Comparison of ENCODE assay signal across 1 cellular context in the genomic region with DNA sequence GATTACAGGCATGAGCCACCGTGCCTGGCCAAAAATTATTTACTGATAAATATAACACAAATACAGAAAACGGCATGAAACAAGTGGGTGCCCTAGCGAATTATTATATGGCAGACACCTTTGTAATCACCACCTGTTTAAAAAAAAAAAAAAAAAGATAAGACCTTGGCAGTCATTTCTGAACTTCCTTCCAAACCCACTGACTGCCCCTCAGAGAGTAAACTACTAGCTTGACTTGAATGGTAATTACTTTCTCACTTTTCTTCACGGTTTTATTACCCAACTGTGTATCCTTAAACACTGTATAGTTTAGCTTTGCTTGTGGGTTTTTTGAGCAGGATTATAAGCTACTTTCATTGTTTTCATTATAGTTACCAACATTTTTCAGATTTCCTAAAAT.
TF ChIP-seq lines count a peak whose summit lies in the region.

No MANE protein-coding gene starts in this region.

TF ChIP-seq in GM12878, 131 proteins besides CTCF, POLR2A, EP300 and RAD21 (continued from another document):
- TF ChIP-seq, protein P1, sequence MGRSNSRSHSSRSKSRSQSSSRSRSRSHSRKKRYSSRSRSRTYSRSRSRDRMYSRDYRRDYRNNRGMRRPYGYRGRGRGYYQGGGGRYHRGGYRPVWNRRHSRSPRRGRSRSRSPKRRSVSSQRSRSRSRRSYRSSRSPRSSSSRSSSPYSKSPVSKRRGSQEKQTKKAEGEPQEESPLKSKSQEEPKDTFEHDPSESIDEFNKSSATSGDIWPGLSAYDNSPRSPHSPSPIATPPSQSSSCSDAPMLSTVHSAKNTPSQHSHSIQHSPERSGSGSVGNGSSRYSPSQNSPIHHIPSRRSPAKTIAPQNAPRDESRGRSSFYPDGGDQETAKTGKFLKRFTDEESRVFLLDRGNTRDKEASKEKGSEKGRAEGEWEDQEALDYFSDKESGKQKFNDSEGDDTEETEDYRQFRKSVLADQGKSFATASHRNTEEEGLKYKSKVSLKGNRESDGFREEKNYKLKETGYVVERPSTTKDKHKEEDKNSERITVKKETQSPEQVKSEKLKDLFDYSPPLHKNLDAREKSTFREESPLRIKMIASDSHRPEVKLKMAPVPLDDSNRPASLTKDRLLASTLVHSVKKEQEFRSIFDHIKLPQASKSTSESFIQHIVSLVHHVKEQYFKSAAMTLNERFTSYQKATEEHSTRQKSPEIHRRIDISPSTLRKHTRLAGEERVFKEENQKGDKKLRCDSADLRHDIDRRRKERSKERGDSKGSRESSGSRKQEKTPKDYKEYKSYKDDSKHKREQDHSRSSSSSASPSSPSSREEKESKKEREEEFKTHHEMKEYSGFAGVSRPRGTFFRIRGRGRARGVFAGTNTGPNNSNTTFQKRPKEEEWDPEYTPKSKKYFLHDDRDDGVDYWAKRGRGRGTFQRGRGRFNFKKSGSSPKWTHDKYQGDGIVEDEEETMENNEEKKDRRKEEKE (IDR thresholded peaks at IDR 0.05), result no peak
- TF ChIP-seq MYB (IDR thresholded peaks at IDR 0.05; ENCODE audit: borderline replicate concordance, low read depth, low read length) (no peak), YY1 (IDR thresholded peaks at IDR 0.05; ENCODE audit: low read depth, low read length) (no peak), HDAC6 (IDR thresholded peaks at IDR 0.05; ENCODE audit: unreplicated experiment) (no peak), BACH1 (IDR thresholded peaks at IDR 0.05; ENCODE audit: borderline replicate concordance) (no peak), NFXL1 (IDR thresholded peaks at IDR 0.05; ENCODE audit: borderline replicate concordance) (no peak), RUNX3 (IDR thresholded peaks at IDR 0.05; ENCODE audit: low read length) (peak; percentile 51), ZNF384 (IDR thresholded peaks at IDR 0.05; ENCODE audit: borderline replicate concordance, low read depth, low read length) (peak; percentile 67; the same call in 1 of the 2 replicates), NR2F1 (conservative IDR thresholded peaks at IDR 0.05) (no peak), IKZF1 (conservative IDR thresholded peaks at IDR 0.05) (no peak), YBX1 (IDR thresholded peaks at IDR 0.05) (no peak), TCF7 (IDR thresholded peaks at IDR 0.05; ENCODE audit: borderline replicate concordance) (no peak)
- TF ChIP-seq, protein P2, sequence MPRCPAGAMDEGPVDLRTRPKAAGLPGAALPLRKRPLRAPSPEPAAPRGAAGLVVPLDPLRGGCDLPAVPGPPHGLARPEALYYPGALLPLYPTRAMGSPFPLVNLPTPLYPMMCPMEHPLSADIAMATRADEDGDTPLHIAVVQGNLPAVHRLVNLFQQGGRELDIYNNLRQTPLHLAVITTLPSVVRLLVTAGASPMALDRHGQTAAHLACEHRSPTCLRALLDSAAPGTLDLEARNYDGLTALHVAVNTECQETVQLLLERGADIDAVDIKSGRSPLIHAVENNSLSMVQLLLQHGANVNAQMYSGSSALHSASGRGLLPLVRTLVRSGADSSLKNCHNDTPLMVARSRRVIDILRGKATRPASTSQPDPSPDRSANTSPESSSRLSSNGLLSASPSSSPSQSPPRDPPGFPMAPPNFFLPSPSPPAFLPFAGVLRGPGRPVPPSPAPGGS (IDR thresholded peaks at IDR 0.05; ENCODE audit: borderline replicate concordance, insufficient read depth, low read depth, low read length, poor library complexity, severe bottlenecking), result no peak
- TF ChIP-seq, protein P3, sequence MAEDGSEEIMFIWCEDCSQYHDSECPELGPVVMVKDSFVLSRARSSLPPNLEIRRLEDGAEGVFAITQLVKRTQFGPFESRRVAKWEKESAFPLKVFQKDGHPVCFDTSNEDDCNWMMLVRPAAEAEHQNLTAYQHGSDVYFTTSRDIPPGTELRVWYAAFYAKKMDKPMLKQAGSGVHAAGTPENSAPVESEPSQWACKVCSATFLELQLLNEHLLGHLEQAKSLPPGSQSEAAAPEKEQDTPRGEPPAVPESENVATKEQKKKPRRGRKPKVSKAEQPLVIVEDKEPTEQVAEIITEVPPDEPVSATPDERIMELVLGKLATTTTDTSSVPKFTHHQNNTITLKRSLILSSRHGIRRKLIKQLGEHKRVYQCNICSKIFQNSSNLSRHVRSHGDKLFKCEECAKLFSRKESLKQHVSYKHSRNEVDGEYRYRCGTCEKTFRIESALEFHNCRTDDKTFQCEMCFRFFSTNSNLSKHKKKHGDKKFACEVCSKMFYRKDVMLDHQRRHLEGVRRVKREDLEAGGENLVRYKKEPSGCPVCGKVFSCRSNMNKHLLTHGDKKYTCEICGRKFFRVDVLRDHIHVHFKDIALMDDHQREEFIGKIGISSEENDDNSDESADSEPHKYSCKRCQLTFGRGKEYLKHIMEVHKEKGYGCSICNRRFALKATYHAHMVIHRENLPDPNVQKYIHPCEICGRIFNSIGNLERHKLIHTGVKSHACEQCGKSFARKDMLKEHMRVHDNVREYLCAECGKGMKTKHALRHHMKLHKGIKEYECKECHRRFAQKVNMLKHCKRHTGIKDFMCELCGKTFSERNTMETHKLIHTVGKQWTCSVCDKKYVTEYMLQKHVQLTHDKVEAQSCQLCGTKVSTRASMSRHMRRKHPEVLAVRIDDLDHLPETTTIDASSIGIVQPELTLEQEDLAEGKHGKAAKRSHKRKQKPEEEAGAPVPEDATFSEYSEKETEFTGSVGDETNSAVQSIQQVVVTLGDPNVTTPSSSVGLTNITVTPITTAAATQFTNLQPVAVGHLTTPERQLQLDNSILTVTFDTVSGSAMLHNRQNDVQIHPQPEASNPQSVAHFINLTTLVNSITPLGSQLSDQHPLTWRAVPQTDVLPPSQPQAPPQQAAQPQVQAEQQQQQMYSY (CRISPR knock-in tag; IDR thresholded peaks at IDR 0.05), result no peak
- TF ChIP-seq, protein P4, sequence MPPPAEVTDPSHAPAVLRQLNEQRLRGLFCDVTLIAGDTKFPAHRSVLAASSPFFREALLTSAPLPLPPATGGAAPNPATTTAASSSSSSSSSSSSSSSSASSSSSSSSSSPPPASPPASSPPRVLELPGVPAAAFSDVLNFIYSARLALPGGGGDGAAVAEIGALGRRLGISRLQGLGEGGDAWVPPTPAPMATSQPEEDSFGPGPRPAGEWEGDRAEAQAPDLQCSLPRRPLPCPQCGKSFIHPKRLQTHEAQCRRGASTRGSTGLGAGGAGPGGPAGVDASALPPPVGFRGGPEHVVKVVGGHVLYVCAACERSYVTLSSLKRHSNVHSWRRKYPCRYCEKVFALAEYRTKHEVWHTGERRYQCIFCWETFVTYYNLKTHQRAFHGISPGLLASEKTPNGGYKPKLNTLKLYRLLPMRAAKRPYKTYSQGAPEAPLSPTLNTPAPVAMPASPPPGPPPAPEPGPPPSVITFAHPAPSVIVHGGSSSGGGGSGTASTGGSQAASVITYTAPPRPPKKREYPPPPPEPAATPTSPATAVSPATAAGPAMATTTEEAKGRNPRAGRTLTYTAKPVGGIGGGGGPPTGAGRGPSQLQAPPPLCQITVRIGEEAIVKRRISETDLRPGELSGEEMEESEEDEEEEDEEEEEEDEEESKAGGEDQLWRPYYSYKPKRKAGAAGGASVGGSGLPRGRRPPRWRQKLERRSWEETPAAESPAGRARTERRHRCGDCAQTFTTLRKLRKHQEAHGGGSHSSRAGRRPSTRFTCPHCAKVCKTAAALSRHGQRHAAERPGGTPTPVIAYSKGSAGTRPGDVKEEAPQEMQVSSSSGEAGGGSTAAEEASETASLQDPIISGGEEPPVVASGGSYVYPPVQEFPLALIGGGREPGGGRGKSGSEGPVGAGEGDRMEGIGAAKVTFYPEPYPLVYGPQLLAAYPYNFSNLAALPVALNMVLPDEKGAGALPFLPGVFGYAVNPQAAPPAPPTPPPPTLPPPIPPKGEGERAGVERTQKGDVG (CRISPR knock-in tag; IDR thresholded peaks at IDR 0.05), result no peak
